ENCODE assay signal across 11 cellular contexts in the genomic region with DNA sequence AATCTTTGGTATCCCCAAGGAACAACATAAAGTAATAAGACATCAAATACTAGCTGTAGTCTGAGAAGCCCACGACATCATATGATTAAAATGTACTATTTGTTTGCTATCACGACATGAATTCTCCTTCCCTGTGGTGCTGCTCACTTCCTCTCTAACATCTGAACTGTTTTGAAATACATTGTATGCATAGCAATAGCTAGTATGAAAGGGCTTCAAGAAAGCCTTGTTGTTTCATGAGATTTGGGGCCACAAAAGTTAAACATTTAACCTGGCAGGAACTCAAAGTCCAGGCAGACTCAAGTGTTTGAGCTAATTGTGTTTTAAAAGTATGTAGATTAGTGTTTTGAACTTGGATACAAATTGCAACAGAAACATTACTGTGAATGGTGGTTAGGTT.
DNase-seq lines count a peak whose midpoint lies in the region; ATAC-seq lines count a peak whose summit lies in the region.
"Had no signal": no experiment of that assay in that cellular context is flagged by ENCODE, and none has a peak within 500 bp of the region (broad histone marks: within the 10 kb centered on the region; RNA-seq: fewer than 3 reads in every experiment).

No MANE protein-coding gene starts in this region.

- peak overlapping the region; percentile 73 for H3K27ac ChIP-seq in naive thymus-derived CD4-positive, alpha-beta T cell (ENCODE audit: low read depth, low read length)

- peak overlapping the region; percentile 46 for H3K4me3 Mint-ChIP-seq in activated naive CD8-positive, alpha-beta T cell
- peak overlapping the region in 9 of 10 donors; percentile 12 to 86 (median 70) for H3K4me3 Mint-ChIP-seq in naive thymus-derived CD4-positive, alpha-beta T cell
- H3K4me3 Mint-ChIP-seq: brain had no signal

- peaks cover 6% of the 10 kb centered on the region for H3K9me3 Mint-ChIP-seq in activated naive CD8-positive, alpha-beta T cell (ENCODE audit: low read depth)
- peaks cover 0 to 17% (median 9%) of the 10 kb centered on the region in 11 donors for H3K9me3 Mint-ChIP-seq in naive thymus-derived CD4-positive, alpha-beta T cell

- no peak overlapping the region for H3K4me3 ChIP-seq in naive thymus-derived CD4-positive, alpha-beta T cell (ENCODE audit: low read length)

- no peaks in the 10 kb centered on the region for H3K27me3 ChIP-seq in naive thymus-derived CD4-positive, alpha-beta T cell (ENCODE audit: control insufficient read depth in 2 of 2, insufficient read depth in 2 of 2, low read length in 2 of 2)

- peaks cover 49% of the 10 kb centered on the region for H3K4me1 Mint-ChIP-seq in activated naive CD8-positive, alpha-beta T cell (ENCODE audit: low read depth)
- peaks cover 21 to 46% (median 41%) of the 10 kb centered on the region in 7 donors for H3K4me1 Mint-ChIP-seq in naive thymus-derived CD4-positive, alpha-beta T cell
- H3K4me1 Mint-ChIP-seq: brain had no signal

- H3K27ac Mint-ChIP-seq in activated naive CD8-positive, alpha-beta T cell: peak overlapping the region; percentile 91
- peak overlapping the region; percentile 75 to 99 (median 92) for H3K27ac Mint-ChIP-seq in naive thymus-derived CD4-positive, alpha-beta T cell

- no peaks in the 10 kb centered on the region for H3K36me3 ChIP-seq in naive thymus-derived CD4-positive, alpha-beta T cell (ENCODE audit: control insufficient read depth in 2 of 3, insufficient read depth in 3 of 3, low read length in 3 of 3)

- CTCF ChIA-PET in naive thymus-derived CD4-positive, alpha-beta T cell (lab: Charles Lee): interaction anchor here (0.5 to 1.8 kb wide), 4 partner anchors 10 to 68 kb away, joined by 3 read pairs; no protein-coding TSS in a partner anchor

- no peaks in the 10 kb centered on the region for H3K9me3 ChIP-seq in naive thymus-derived CD4-positive, alpha-beta T cell (ENCODE audit: control insufficient read depth in 2 of 3, low read length in 3 of 3)

- H3K4me1 ChIP-seq in naive thymus-derived CD4-positive, alpha-beta T cell (ENCODE audit: control insufficient read depth in 2 of 2, insufficient read depth in 2 of 2, low read length in 2 of 2): peaks cover 18 to 29% of the 10 kb centered on the region in 2 donors

- no peaks in the 10 kb centered on the region for H3K27me3 Mint-ChIP-seq in activated naive CD8-positive, alpha-beta T cell
- no peaks in the 10 kb centered on the region for H3K27me3 Mint-ChIP-seq in naive thymus-derived CD4-positive, alpha-beta T cell
- H3K27me3 Mint-ChIP-seq: brain had no signal

- POLR2A ChIA-PET in naive thymus-derived CD4-positive, alpha-beta T cell (lab: Charles Lee): interaction anchor here (0.8 to 2.8 kb wide), 3 partner anchors 32 to 237 kb away, joined by 3 to 15 read pairs (median 3); a partner anchor contains a TSS

- intact Hi-C loops in naive thymus-derived CD4-positive, alpha-beta T cell (cut with micrococcal nuclease): loop anchor here (1.0 to 5.0 kb wide), 7 partner anchors 32 to 495 kb away; no protein-coding TSS in a partner anchor

- ATAC-seq in GM19023 (IDR thresholded peaks at IDR 0.05; ENCODE audit: unreplicated experiment) (peak; percentile 48), HG03108 (IDR thresholded peaks at IDR 0.05; ENCODE audit: unreplicated experiment) (peak; percentile 39)
- peak; percentile 62 for ATAC-seq in naive thymus-derived CD4-positive, alpha-beta T cell

- DNase-seq in naive thymus-derived CD4-positive, alpha-beta T cell: peak in 7 of 9 donors; percentile 23 to 62 (median 40)
- DNase-seq in NCI-H2196 treated with DMSO at 0.1 percent for 48 hours (lab: John Stamatoyannopoulos, UW; ENCODE audit: unreplicated experiment): no peak
- no peak for DNase-seq in NCI-H1417 (lab: John Stamatoyannopoulos, UW)
- no peak for DNase-seq in NCI-H1105 treated with DMSO at 0.1 percent for 48 hours (lab: John Stamatoyannopoulos, UW)
- DNase-seq in mucosa of gallbladder (ENCODE audit: low spot score): no peak
- DNase-seq: kidney glomerular epithelial cell, SHP77 treated with DMSO at 0.1 percent for 48 hours had no signal

- peaks cover 5% of the 10 kb centered on the region for H3K36me3 Mint-ChIP-seq in activated naive CD8-positive, alpha-beta T cell
- peaks cover 0 to 30% (median 0%) of the 10 kb centered on the region in 5 donors for H3K36me3 Mint-ChIP-seq in naive thymus-derived CD4-positive, alpha-beta T cell
- H3K36me3 Mint-ChIP-seq: brain had no signal

Comparison
In these comparisons a context has a peak if more than half of its experiments do, and no peak if none do; other contexts are left out.
1. DNase-seq: peak in naive thymus-derived CD4-positive, alpha-beta T cell (7 of 9); none in NCI-H2196 treated with DMSO at 0.1 percent for 48 hours (single experiment), NCI-H1417 (0 of 3), NCI-H1105 treated with DMSO at 0.1 percent for 48 hours (single experiment) and mucosa of gallbladder (single experiment).
2. Peak in every context shown above with its lines, with median percentiles within 50 percentile points of each other: ATAC-seq.